ENCODE assay signal across 24 cellular contexts in genomic region chr15:42120285-42120684, GRCh38. TPM values are rescaled to one million over a fixed set of nuclear protein-coding genes. Genes with fewer than 3 reads are reported as not detected.
A peak's percentile ranks its signal among the peaks of the same experiment; 100 is the strongest.
DNase-seq lines count a peak whose midpoint lies in the region; TF ChIP-seq lines count a peak whose summit lies in the region.
"Had no signal": no experiment of that assay in that cellular context is flagged by ENCODE, and none has a peak within 500 bp of the region (broad histone marks: within the 10 kb centered on the region; RNA-seq: fewer than 3 reads in every experiment).

No MANE protein-coding gene starts in this region.

- H4K8ac ChIP-seq in neuronal stem cell (ENCODE audit: low read depth, low read length) = no peak overlapping the region

- H3K4me1 ChIP-seq in HEK293 (ENCODE audit: control insufficient read depth, insufficient read depth, low read length) (no peaks in the 10 kb centered on the region), Loucy (ENCODE audit: insufficient read depth, low read length, poor library complexity, severe bottlenecking) (no peaks in the 10 kb centered on the region), neuronal stem cell (ENCODE audit: control insufficient read depth in 2 of 2, insufficient read depth in 1 of 2, low read depth in 1 of 2, low read length in 2 of 2) (peaks cover 0 to 2% of the 10 kb centered on the region in 2 donors), BE2C (peaks cover 10% of the 10 kb centered on the region)
- H3K4me1 ChIP-seq: A549 had no signal

- H3K4ac ChIP-seq in neuronal stem cell (ENCODE audit: low read length) = no peak overlapping the region

- peak overlapping the region; percentile 2 for H2BK120ac ChIP-seq in neuronal stem cell (ENCODE audit: low read depth, low read length)

- H3K9me3 ChIP-seq in HEK293 (ENCODE audit: control insufficient read depth, insufficient read depth, low read depth, low read length) (no peaks in the 10 kb centered on the region), Loucy (ENCODE audit: insufficient read depth, low read depth, low read length) (no peaks in the 10 kb centered on the region), neuronal stem cell (replicated peaks in 1 of 2; ENCODE audit: control insufficient read depth in 2 of 2, insufficient read depth in 1 of 2, low read depth in 1 of 2, low read length in 2 of 2) (peaks cover 0 to 2% of the 10 kb centered on the region in 2 donors), BE2C (no peaks in the 10 kb centered on the region)

- H3K4me2 ChIP-seq in Loucy (ENCODE audit: low read depth, low read length, poor library complexity, severe bottlenecking) = no peak overlapping the region
- H3K4me2 ChIP-seq in neuronal stem cell (ENCODE audit: insufficient read depth, low read length, poor library complexity, severe bottlenecking) = no peak overlapping the region
- H3K4me2 ChIP-seq: A549 had no signal

- no peak for TF ChIP-seq CTCF in HEK293 (tag by site-specific recombination; IDR thresholded peaks at IDR 0.05)
- no peak for TF ChIP-seq CTCF in Loucy (conservative IDR thresholded peaks at IDR 0.05; ENCODE audit: low read length)
- no peak for TF ChIP-seq CTCF in GM13977 (IDR thresholded peaks at IDR 0.05; ENCODE audit: extremely low read depth, insufficient read depth, missing control alignments)
- TF ChIP-seq CTCF in BE2C (IDR thresholded peaks at IDR 0.05; ENCODE audit: low read depth, low read length) = no peak

- POLR2A ChIA-PET in HEK293 (lab: Yijun Ruan, JAX) = no interaction called here

- H3K14ac ChIP-seq in neuronal stem cell (ENCODE audit: low read length) = no peak overlapping the region

- no CpG with 5 or more reads among the region's 1 CpG for WGBS in neuronal stem cell (ENCODE audit: extremely low coverage in 2 of 2, insufficient read length in 2 of 2, insufficient replicate concordance in 1 of 2), 2 donors

- no peaks in the 10 kb centered on the region for H3F3A ChIP-seq in Loucy (ENCODE audit: low read depth)

- in situ Hi-C loops in GM13977 (cut with MboI; ENCODE audit: low pct_unique_long_range_greater_than_20kb, low sequenced_read_pairs, unreplicated experiment) = no loop called here

- H3K27me3 ChIP-seq in Loucy (ENCODE audit: insufficient read depth, low read length, poor library complexity, severe bottlenecking) (no peaks in the 10 kb centered on the region), neuronal stem cell (ENCODE audit: control insufficient read depth in 3 of 3, insufficient read depth in 3 of 3, low read depth in 1 of 3, low read length in 3 of 3) (peaks cover 0 to 8% (median 0%) of the 10 kb centered on the region in 3 experiments), BE2C (no peaks in the 10 kb centered on the region)
- H3K27me3 ChIP-seq: BLaER1 treated with 17β-estradiol and CSF1 and Interleukin-3, amounts not matched to agents 10 nM and 100 nM had no signal

- no peak overlapping the region for H2BK5ac ChIP-seq in neuronal stem cell (ENCODE audit: low read length)

- H2BK15ac ChIP-seq in neuronal stem cell (ENCODE audit: low read length) = no peak overlapping the region

- H3K4me3 ChIP-seq in HEK293 (ENCODE audit: low read depth, low read length) = no peak overlapping the region
- H3K4me3 ChIP-seq in Loucy (ENCODE audit: low read length, poor library complexity, severe bottlenecking) = no peak overlapping the region
- no peak overlapping the region for H3K4me3 ChIP-seq in neuronal stem cell (ENCODE audit: low read length in 2 of 2)
- H3K4me3 ChIP-seq in BE2C (ENCODE audit: low read depth, low read length) = no peak overlapping the region
- H3K4me3 ChIP-seq: A549; BLaER1 treated with 17β-estradiol and CSF1 and Interleukin-3, amounts not matched to agents 10 nM and 100 nM had no signal

- no peak overlapping the region for H3K9ac ChIP-seq in Loucy (ENCODE audit: low read depth, low read length, poor library complexity, severe bottlenecking)
- no peak overlapping the region for H3K9ac ChIP-seq in neuronal stem cell (ENCODE audit: low read depth, low read length, poor library complexity)
- H3K9ac ChIP-seq: BLaER1 treated with 17β-estradiol and CSF1 and Interleukin-3, amounts not matched to agents 10 nM and 100 nM had no signal

- no peak overlapping the region for H2BK12ac ChIP-seq in neuronal stem cell (ENCODE audit: low read length)

- H3K36me3 ChIP-seq in HEK293 (ENCODE audit: control insufficient read depth in 2 of 2, insufficient read depth in 1 of 2, low read length in 2 of 2) (no peaks in the 10 kb centered on the region), Loucy (ENCODE audit: insufficient read depth, low read length) (no peaks in the 10 kb centered on the region), neuronal stem cell (replicated peaks in 1 of 2; ENCODE audit: control insufficient read depth in 2 of 2, insufficient read depth in 2 of 2, low read length in 2 of 2) (no peaks in the 10 kb centered on the region), BE2C (no peaks in the 10 kb centered on the region)
- H3K36me3 ChIP-seq: BLaER1 treated with 17β-estradiol and CSF1 and Interleukin-3, amounts not matched to agents 10 nM and 100 nM had no signal

- H4K20me1 ChIP-seq in Loucy (ENCODE audit: insufficient read depth, low read length, poor library complexity, severe bottlenecking) = no peaks in the 10 kb centered on the region
- H4K20me1 ChIP-seq: BLaER1 treated with 17β-estradiol and CSF1 and Interleukin-3, amounts not matched to agents 10 nM and 100 nM had no signal

- CTCF ChIA-PET in HEK293 (lab: Yijun Ruan, JAX) = interaction anchor here (0.7 to 1.0 kb wide), 3 partner anchors 17 to 46 kb away, joined by 3 read pairs; no protein-coding TSS in a partner anchor

- H2AFZ ChIP-seq in Loucy (ENCODE audit: low read length) (0 out of 2 replicates have a peak overlapping the region, but pooled peaks have one; percentile 35), neuronal stem cell (ENCODE audit: low read length) (no peak overlapping the region)

- H3K9me2 ChIP-seq in Loucy (replicated peaks; ENCODE audit: low read depth, low read length) = no peaks in the 10 kb centered on the region

- no peak overlapping the region for H4K91ac ChIP-seq in neuronal stem cell (ENCODE audit: low read depth, low read length, poor library complexity)

- no peaks in the 10 kb centered on the region for H3K79me1 ChIP-seq in neuronal stem cell (ENCODE audit: low read depth, low read length)

- H3K18ac ChIP-seq in neuronal stem cell (ENCODE audit: low read length) = no peak overlapping the region

- H3K27ac ChIP-seq in HEK293 (ENCODE audit: extremely low read depth, low read depth, low read length) = no peak overlapping the region
- H3K27ac ChIP-seq in neuronal stem cell (replicated peaks; ENCODE audit: low read length) = no peak overlapping the region
- H3K27ac ChIP-seq: 22Rv1; A549; BLaER1 treated with 17β-estradiol and CSF1 and Interleukin-3, amounts not matched to agents 10 nM and 100 nM had no signal

- no peaks in the 10 kb centered on the region for H3K79me2 ChIP-seq in Loucy (ENCODE audit: insufficient read depth, low read length)

- H2AK5ac ChIP-seq in neuronal stem cell (ENCODE audit: low read depth, low read length) = no peak overlapping the region

- H3K23ac ChIP-seq in neuronal stem cell (ENCODE audit: low read depth, low read length, poor library complexity) = peak overlapping the region; percentile 27

- peak; percentile 19 for DNase-seq in activated CD8-positive, alpha-beta memory T cell treated with anti-CD3 and anti-CD28 coated beads for 24 hours
- no peak for DNase-seq in activated CD8-positive, alpha-beta memory T cell treated with anti-CD3 and anti-CD28 coated beads, Interleukin-2, amount 50 U/mL, for 48 hours
- DNase-seq in neuronal stem cell (ENCODE audit: low spot score) (no peak), iPS-NIHi7 (ENCODE audit: extremely low spot score) (no peak), GM13977 (ENCODE audit: low spot score) (no peak), BE2C (no peak)
- DNase-seq: CD4-positive, alpha-beta memory T cell; CD4-positive, CD25-positive, alpha-beta regulatory T cell; CD8-positive, alpha-beta memory T cell; COR-L47; DMS 273 treated with DMSO at 0.1 percent for 48 hours; DMS153; DMS53; DMS79; DND-41; EL; GDM1 had no signal

TF ChIP-seq in HEK293, 187 proteins besides CTCF, POLR2A, EP300 and RAD21 (continues in another document):
- no peak for TF ChIP-seq ZXDB (tag by site-specific recombination; IDR thresholded peaks at IDR 0.05)
- TF ChIP-seq ZNF302 (tag by site-specific recombination; IDR thresholded peaks at IDR 0.05; ENCODE audit: low read depth) = no peak
- TF ChIP-seq ZNF654 (tag by site-specific recombination; IDR thresholded peaks at IDR 0.05; ENCODE audit: low read depth) = no peak
- TF ChIP-seq EGR2 (tag by site-specific recombination; IDR thresholded peaks at IDR 0.05; ENCODE audit: low read depth) = peak; percentile 91
- peak; percentile 79 for TF ChIP-seq ZFHX2 (tag by site-specific recombination; conservative IDR thresholded peaks at IDR 0.05)
- no peak for TF ChIP-seq ZSCAN16 (tag by site-specific recombination; IDR thresholded peaks at IDR 0.05)
- TF ChIP-seq OVOL3 (tag by site-specific recombination; IDR thresholded peaks at IDR 0.05) = no peak
- no peak for TF ChIP-seq ZNF354C (tag by site-specific recombination; IDR thresholded peaks at IDR 0.05; ENCODE audit: borderline replicate concordance, low read depth)

RNA-seq across cellular contexts. Expression of gene PLA2G4D, which starts 25.9 kb away (rescaled TPM):
- 0.03 TPM for polyA plus RNA-seq in neuronal stem cell (2013, experiment 1 of 2)
- 0.07 TPM for polyA plus RNA-seq in neuronal stem cell (2013, experiment 2 of 2)
- polyA plus RNA-seq in BE2C (2012; ENCODE audit: insufficient read depth, insufficient read length, low read depth) = not detected
- polyA plus RNA-seq: A549; BJ; CD14-positive monocyte; CD4-positive, alpha-beta memory T cell; CD4-positive, CD25-positive, alpha-beta regulatory T cell; CD8-positive, alpha-beta memory T cell had no signal

RNA-seq across cellular contexts. Expression of gene PLA2G4F, which starts 36.2 kb away (rescaled TPM):
- not detected for polyA plus RNA-seq in neuronal stem cell (2013, experiment 1 of 2)
- polyA plus RNA-seq in neuronal stem cell (2013, experiment 2 of 2) = not detected
- polyA plus RNA-seq in BE2C (2012; ENCODE audit: insufficient read depth, insufficient read length, low read depth) = not detected
- polyA plus RNA-seq: A549; BJ; CD14-positive monocyte; CD4-positive, alpha-beta memory T cell; CD4-positive, CD25-positive, alpha-beta regulatory T cell; CD8-positive, alpha-beta memory T cell had no signal
